In genomic region chrX:72180539-72180938, GRCh38 we compare ENCODE assay signal across 2 cellular contexts.
TF ChIP-seq lines count a peak whose summit lies in the region.

No MANE protein-coding gene starts in this region.

TF ChIP-seq in IMR-90, 13 proteins besides CTCF, POLR2A, EP300 and RAD21:
- TF ChIP-seq FOS (IDR thresholded peaks at IDR 0.05; ENCODE audit: low read depth, low read length) (no peak), ELK1 (IDR thresholded peaks at IDR 0.05; ENCODE audit: borderline replicate concordance, low read depth, low read length) (no peak), USF2 (IDR thresholded peaks at IDR 0.05; ENCODE audit: low read depth, low read length) (no peak), CEBPB (IDR thresholded peaks at IDR 0.05; ENCODE audit: low read depth, low read length) (no peak), BHLHE40 (IDR thresholded peaks at IDR 0.05; ENCODE audit: low read depth, low read length) (no peak), RFX5 (IDR thresholded peaks at IDR 0.05; ENCODE audit: low read depth, low read length) (no peak), RCOR1 (IDR thresholded peaks at IDR 0.05; ENCODE audit: insufficient replicate concordance, low read length) (no peak), NFE2L2 (IDR thresholded peaks at IDR 0.05; ENCODE audit: low read depth, low read length) (no peak), MAFK (IDR thresholded peaks at IDR 0.05; ENCODE audit: low read depth, low read length) (no peak), MAZ (IDR thresholded peaks at IDR 0.05; ENCODE audit: borderline replicate concordance, low read depth, low read length) (no peak), SMC3 (IDR thresholded peaks at IDR 0.05; ENCODE audit: low read depth, low read length) (no peak)

TF ChIP-seq in GM12878, 131 proteins besides CTCF, POLR2A, EP300 and RAD21:
- TF ChIP-seq MXI1 (IDR thresholded peaks at IDR 0.05; ENCODE audit: low read depth, low read length) = no peak
- no peak for TF ChIP-seq NR2C1 (IDR thresholded peaks at IDR 0.05)
- TF ChIP-seq DPF2 (IDR thresholded peaks at IDR 0.05) = no peak
- no peak for TF ChIP-seq MEF2B (IDR thresholded peaks at IDR 0.05; ENCODE audit: partially characterized antibody, poor library complexity, severe bottlenecking)
- TF ChIP-seq NBN (IDR thresholded peaks at IDR 0.05) = no peak
- no peak for TF ChIP-seq ZBTB4 (CRISPR knock-in tag; IDR thresholded peaks at IDR 0.05)
- no peak for TF ChIP-seq PML (IDR thresholded peaks at IDR 0.05; ENCODE audit: low read length)
- TF ChIP-seq ZBTB40 (IDR thresholded peaks at IDR 0.05; ENCODE audit: borderline replicate concordance) = no peak
- no peak for TF ChIP-seq EGR1 (IDR thresholded peaks at IDR 0.05; ENCODE audit: borderline replicate concordance in 1 of 2, low read depth in 2 of 2, low read length in 2 of 2)
- no peak for TF ChIP-seq BHLHE40 (IDR thresholded peaks at IDR 0.05; ENCODE audit: borderline replicate concordance in 1 of 2, low read depth in 2 of 2, low read length in 1 of 2)
- no peak for TF ChIP-seq ESRRA (IDR thresholded peaks at IDR 0.05; ENCODE audit: low read length)
- no peak for TF ChIP-seq SIN3A (IDR thresholded peaks at IDR 0.05; ENCODE audit: low read depth, low read length)
- no peak for TF ChIP-seq E4F1 (IDR thresholded peaks at IDR 0.05; ENCODE audit: borderline replicate concordance, partially characterized antibody)
